ENCODE assay signal across 24 cellular contexts in genomic region chrX:153820601-153821000, GRCh38. TPM values are rescaled to one million over a fixed set of nuclear protein-coding genes. Genes with fewer than 3 reads are reported as not detected.
DNase-seq lines count a peak whose midpoint lies in the region; ATAC-seq and TF ChIP-seq lines count a peak whose summit lies in the region.
"Had no signal": no experiment of that assay in that cellular context is flagged by ENCODE, and none has a peak within 500 bp of the region (broad histone marks: within the 10 kb centered on the region; RNA-seq: fewer than 3 reads in every experiment).

No MANE protein-coding gene starts in this region.

- H3K4me3 Mint-ChIP-seq in CD4-positive, alpha-beta memory T cell, result peak overlapping the region in 7 of 8 donors; percentile 4 to 89 (median 47)
- peak overlapping the region; percentile 61 for H3K4me3 Mint-ChIP-seq in glutamatergic neuron (ENCODE audit: unreplicated experiment)
- no peak overlapping the region for H3K4me3 Mint-ChIP-seq in activated naive CD4-positive, alpha-beta T cell treated with anti-CD3 and anti-CD28 coated beads, Interleukin-2, amount 10 ng/mL, durations not matched to agents 7 days and 5 days
- H3K4me3 Mint-ChIP-seq: stimulated activated naive CD8-positive, alpha-beta T cell treated with anti-CD3 and anti-CD28 coated beads, Interleukin-15, amount 100 ng/mL, for 72 hours had no signal

- intact Hi-C loops in CD4-positive, alpha-beta memory T cell (cut with micrococcal nuclease), result loop anchor here (10.0 kb wide), 1 partner anchor 64 kb away; the partner anchor contains the start of gene L1CAM

- no peak for DNase-seq in CD4-positive, alpha-beta memory T cell
- peak; percentile 0 for DNase-seq in GM19240 (ENCODE audit: insufficient read length, low spot score)
- DNase-seq in NCI-H2227 treated with DMSO at 0.1 percent for 48 hours (lab: John Stamatoyannopoulos, UW), result peak; percentile 45
- DNase-seq in glutamatergic neuron, result no peak
- no peak for DNase-seq in activated naive CD4-positive, alpha-beta T cell treated with anti-CD3 and anti-CD28 coated beads, Interleukin-2, amount 10 ng/mL, durations not matched to agents 7 days and 5 days
- no peak for DNase-seq in effector memory CD4-positive, alpha-beta T cell
- DNase-seq: activated CD4-positive, alpha-beta T cell treated with anti-CD3 and anti-CD28 coated beads, Interleukin-2, amount 50 U/mL, for 48 hours; activated gamma-delta T cell; adrenal gland; AML-193; Calu3; left ventricle myocardium superior; NCI-H187; NCI-H510A treated with DMSO at 0.1 percent for 48 hours; retina; SIG-M5; stimulated activated CD4-positive, alpha-beta T cell treated with anti-CD3 and anti-CD28 coated beads, Interleukin-4, amount 100 ng/mL, for 24 hours; stimulated activated naive CD8-positive, alpha-beta T cell treated with anti-CD3 and anti-CD28 coated beads, Interleukin-15, amount 100 ng/mL, for 72 hours had no signal

- no peak for ATAC-seq in HG02885 (IDR thresholded peaks at IDR 0.05; ENCODE audit: poor library complexity, unreplicated experiment)
- ATAC-seq: left ventricle myocardium superior; stimulated activated naive CD8-positive, alpha-beta T cell treated with anti-CD3 and anti-CD28 coated beads, Interleukin-15, amount 100 ng/mL, for 72 hours had no signal

- H3K27me3 ChIP-seq in CD4-positive, alpha-beta memory T cell (ENCODE audit: insufficient read depth, low read length), result no peaks in the 10 kb centered on the region
- H3K27me3 ChIP-seq in effector memory CD4-positive, alpha-beta T cell (replicated peaks; ENCODE audit: control insufficient read depth, insufficient read depth, low read length, poor library complexity, severe bottlenecking), result no peaks in the 10 kb centered on the region

- TF ChIP-seq CTCF in glutamatergic neuron (IDR thresholded peaks at IDR 0.05; ENCODE audit: partially characterized antibody, unreplicated experiment), result no peak

- H3K27ac ChIP-seq in CD4-positive, alpha-beta memory T cell (ENCODE audit: low read depth, low read length), result no peak overlapping the region
- H3K27ac ChIP-seq in effector memory CD4-positive, alpha-beta T cell (ENCODE audit: insufficient read depth, low read length, poor library complexity, severe bottlenecking), result no peak overlapping the region
- H3K27ac ChIP-seq: adrenal gland, HL-60, neutrophil, tibial nerve had no signal

- CTCF ChIA-PET in CD4-positive, alpha-beta memory T cell (lab: Charles Lee; ENCODE audit: partially characterized antibody), result interaction anchor here (1.3 kb wide), 1 partner anchor 105 kb away, joined by 3 read pairs; the partner anchor contains the start of gene ARHGAP4
- CTCF ChIA-PET in activated naive CD4-positive, alpha-beta T cell treated with anti-CD3 and anti-CD28 coated beads, Interleukin-2, amount 10 ng/mL, durations not matched to agents 7 days and 5 days (lab: Charles Lee), result no interaction called here

- peaks cover 62% of the 10 kb centered on the region for H3K4me1 ChIP-seq in CD4-positive, alpha-beta memory T cell (ENCODE audit: insufficient read depth, low read length)
- peaks cover 33% of the 10 kb centered on the region for H3K4me1 ChIP-seq in effector memory CD4-positive, alpha-beta T cell (ENCODE audit: control insufficient read depth, insufficient read depth, low read length, poor library complexity, severe bottlenecking)

- H3K9me3 Mint-ChIP-seq in CD4-positive, alpha-beta memory T cell, result peaks cover 0 to 2% (median 0%) of the 10 kb centered on the region in 8 donors
- peaks cover 7% of the 10 kb centered on the region for H3K9me3 Mint-ChIP-seq in glutamatergic neuron (ENCODE audit: unreplicated experiment)
- H3K9me3 Mint-ChIP-seq in activated naive CD4-positive, alpha-beta T cell treated with anti-CD3 and anti-CD28 coated beads, Interleukin-2, amount 10 ng/mL, durations not matched to agents 7 days and 5 days, result no peaks in the 10 kb centered on the region
- H3K9me3 Mint-ChIP-seq: stimulated activated naive CD8-positive, alpha-beta T cell treated with anti-CD3 and anti-CD28 coated beads, Interleukin-15, amount 100 ng/mL, for 72 hours had no signal

- peaks cover 31 to 67% (median 50%) of the 10 kb centered on the region in 4 donors for H3K4me1 Mint-ChIP-seq in CD4-positive, alpha-beta memory T cell
- peaks cover 10% of the 10 kb centered on the region for H3K4me1 Mint-ChIP-seq in glutamatergic neuron (ENCODE audit: low read depth, unreplicated experiment)
- peaks cover 57% of the 10 kb centered on the region for H3K4me1 Mint-ChIP-seq in activated naive CD4-positive, alpha-beta T cell treated with anti-CD3 and anti-CD28 coated beads, Interleukin-2, amount 10 ng/mL, durations not matched to agents 7 days and 5 days

- H3K9me3 ChIP-seq in CD4-positive, alpha-beta memory T cell (ENCODE audit: control insufficient read depth in 1 of 2, low read length in 2 of 2), result no peaks in the 10 kb centered on the region
- H3K9me3 ChIP-seq in effector memory CD4-positive, alpha-beta T cell (ENCODE audit: control insufficient read depth, low read length), result no peaks in the 10 kb centered on the region
- H3K9me3 ChIP-seq: adrenal gland, neutrophil, tibial nerve had no signal

- H3K27ac Mint-ChIP-seq in CD4-positive, alpha-beta memory T cell, result peak overlapping the region in 3 of 7 donors; percentile 46 to 48 (median 47)
- H3K27ac Mint-ChIP-seq in glutamatergic neuron (ENCODE audit: unreplicated experiment), result peak overlapping the region; percentile 62
- no peak overlapping the region for H3K27ac Mint-ChIP-seq in activated naive CD4-positive, alpha-beta T cell treated with anti-CD3 and anti-CD28 coated beads, Interleukin-2, amount 10 ng/mL, durations not matched to agents 7 days and 5 days
- H3K27ac Mint-ChIP-seq: stimulated activated naive CD8-positive, alpha-beta T cell treated with anti-CD3 and anti-CD28 coated beads, Interleukin-15, amount 100 ng/mL, for 72 hours had no signal

- no peaks in the 10 kb centered on the region for H3K36me3 Mint-ChIP-seq in CD4-positive, alpha-beta memory T cell
- no peaks in the 10 kb centered on the region for H3K36me3 Mint-ChIP-seq in glutamatergic neuron (ENCODE audit: unreplicated experiment)
- no peaks in the 10 kb centered on the region for H3K36me3 Mint-ChIP-seq in activated naive CD4-positive, alpha-beta T cell treated with anti-CD3 and anti-CD28 coated beads, Interleukin-2, amount 10 ng/mL, durations not matched to agents 7 days and 5 days

- no peak overlapping the region for H3K4me3 ChIP-seq in CD4-positive, alpha-beta memory T cell (ENCODE audit: low read length in 2 of 2)
- H3K4me3 ChIP-seq in effector memory CD4-positive, alpha-beta T cell (ENCODE audit: insufficient read depth, low read depth, low read length, poor library complexity, severe bottlenecking), result no peak overlapping the region
- H3K4me3 ChIP-seq: adrenal gland, tibial nerve had no signal

- no peaks in the 10 kb centered on the region for H3K27me3 Mint-ChIP-seq in CD4-positive, alpha-beta memory T cell
- H3K27me3 Mint-ChIP-seq in glutamatergic neuron (ENCODE audit: unreplicated experiment), result peaks cover 9% of the 10 kb centered on the region
- peaks cover 40% of the 10 kb centered on the region for H3K27me3 Mint-ChIP-seq in activated naive CD4-positive, alpha-beta T cell treated with anti-CD3 and anti-CD28 coated beads, Interleukin-2, amount 10 ng/mL, durations not matched to agents 7 days and 5 days
- H3K27me3 Mint-ChIP-seq: stimulated activated naive CD8-positive, alpha-beta T cell treated with anti-CD3 and anti-CD28 coated beads, Interleukin-15, amount 100 ng/mL, for 72 hours had no signal

- POLR2A ChIA-PET in CD4-positive, alpha-beta memory T cell (lab: Charles Lee; ENCODE audit: partially characterized antibody), result interaction anchor here (1.6 kb wide), 1 partner anchor 86 kb away, joined by 3 read pairs; no protein-coding TSS in a partner anchor

- no peaks in the 10 kb centered on the region for H3K36me3 ChIP-seq in CD4-positive, alpha-beta memory T cell (ENCODE audit: insufficient read depth, low read length)
- no peaks in the 10 kb centered on the region for H3K36me3 ChIP-seq in effector memory CD4-positive, alpha-beta T cell (ENCODE audit: control insufficient read depth, insufficient read depth, low read length)
- H3K36me3 ChIP-seq: adrenal gland, neutrophil, tibial nerve had no signal

RNA-seq across cellular contexts. Expression of gene PDZD4, which starts 9.7 kb away (rescaled TPM):
- 1 to 10 TPM; 4.4 to 5.0 TPM for total RNA-seq in CD4-positive, alpha-beta memory T cell
- polyA plus RNA-seq in CD4-positive, alpha-beta memory T cell, result 1 to 10 TPM in 1 of 2 donors, under 1 TPM in 1; 0.47 to 2.7 TPM
- total RNA-seq in glutamatergic neuron (ENCODE audit: unreplicated experiment), result 41.8 TPM
- total RNA-seq: OCI-LY7 had no signal

RNA-seq across cellular contexts. Expression of gene SSR4, which starts 26.1 kb away (rescaled TPM):
- total RNA-seq in CD4-positive, alpha-beta memory T cell, result 100 to 1,000 TPM; 216 to 224 TPM
- 100 to 1,000 TPM; 476 to 618 TPM for polyA plus RNA-seq in CD4-positive, alpha-beta memory T cell
- 277 TPM for total RNA-seq in glutamatergic neuron (ENCODE audit: unreplicated experiment)

RNA-seq across cellular contexts. Expression of gene IDH3G, which starts 26.4 kb away (rescaled TPM):
- 10 to 100 TPM; 39.9 to 45.5 TPM for total RNA-seq in CD4-positive, alpha-beta memory T cell
- 100 to 1,000 TPM in 1 of 2 donors, 10 to 100 TPM in 1; 69.6 to 106 TPM for polyA plus RNA-seq in CD4-positive, alpha-beta memory T cell
- 56.7 TPM for total RNA-seq in glutamatergic neuron (ENCODE audit: unreplicated experiment)

RNA-seq across cellular contexts. Expression of gene SRPK3, which starts 39.8 kb away (rescaled TPM):
- total RNA-seq in CD4-positive, alpha-beta memory T cell, result not detected
- not detected for polyA plus RNA-seq in CD4-positive, alpha-beta memory T cell
- total RNA-seq in glutamatergic neuron (ENCODE audit: unreplicated experiment), result not detected
- total RNA-seq: OCI-LY7; T-helper 2 cell treated with Interferon-gamma antibody and Interleukin-4, amounts not matched to agents 100 ng/mL and 5 ng/mL, for 36 hours had no signal

RNA-seq across cellular contexts. Expression of gene PLXNB3, which starts 56.6 kb away (rescaled TPM):
- total RNA-seq in CD4-positive, alpha-beta memory T cell, result not detected
- not detected for polyA plus RNA-seq in CD4-positive, alpha-beta memory T cell
- total RNA-seq in glutamatergic neuron (ENCODE audit: unreplicated experiment), result 5.8 TPM
- total RNA-seq: OCI-LY7 had no signal

Comparison
In these comparisons a context has a peak if more than half of its experiments do, and no peak if none do; other contexts are left out.
1. DNase-seq: peak in GM19240 (single experiment) and NCI-H2227 treated with DMSO at 0.1 percent for 48 hours (single experiment); none in CD4-positive, alpha-beta memory T cell (0 of 5), glutamatergic neuron (single experiment), activated naive CD4-positive, alpha-beta T cell treated with anti-CD3 and anti-CD28 coated beads, Interleukin-2, amount 10 ng/mL, durations not matched to agents 7 days and 5 days (single experiment) and effector memory CD4-positive, alpha-beta T cell (0 of 3).